Comparison of ENCODE assay signal across 14 cellular contexts in the genomic region with DNA sequence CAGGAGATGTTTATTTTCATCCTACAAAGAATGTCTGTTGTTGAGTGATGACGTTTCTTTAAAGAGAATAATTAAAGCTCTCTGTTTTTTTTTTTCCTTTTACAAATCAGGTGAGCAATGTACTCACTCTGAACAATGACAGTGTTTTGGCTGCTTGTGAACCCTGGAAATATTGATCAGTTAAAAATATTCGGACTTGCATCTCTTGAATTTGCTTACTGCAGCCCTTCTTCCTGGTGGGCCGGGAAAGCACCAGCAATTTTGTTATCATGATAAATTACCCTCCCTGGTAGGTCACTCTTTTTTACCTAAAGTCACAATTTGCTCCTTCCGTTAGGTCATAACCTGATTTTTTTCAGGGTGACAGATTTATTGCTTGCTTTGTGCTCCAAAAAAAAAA.
DNase-seq lines count a peak whose midpoint lies in the region; ATAC-seq and TF ChIP-seq lines count a peak whose summit lies in the region.
"Had no signal": no experiment of that assay in that cellular context is flagged by ENCODE, and none has a peak within 500 bp of the region (broad histone marks: within the 10 kb centered on the region; RNA-seq: fewer than 3 reads in every experiment).

No MANE protein-coding gene starts in this region.

- intact Hi-C loops in body of pancreas (cut with DNase I) (loop anchor here (10.0 kb wide), 1 partner anchor 560 kb away; no protein-coding TSS in a partner anchor), ascending aorta (cut with DNase I) (no loop called here)

- no peak overlapping the region for H2BK120ac ChIP-seq in trophoblast cell (ENCODE audit: insufficient read depth, low read length, poor library complexity)

- H3K27ac ChIP-seq in SU-DHL-6 (ENCODE audit: low read depth, low read length) (no peak overlapping the region), body of pancreas (peak overlapping the region; percentile 39 to 75 (median 70)), trophoblast cell (ENCODE audit: low read depth, low read length) (no peak overlapping the region), ascending aorta (no peak overlapping the region)
- H3K27ac ChIP-seq: GM23248 had no signal

- no peak overlapping the region for H3K4me2 ChIP-seq in SU-DHL-6 (ENCODE audit: low read depth, low read length, poor library complexity, severe bottlenecking)
- no peak overlapping the region for H3K4me2 ChIP-seq in trophoblast cell (ENCODE audit: low read length)

- no peaks in the 10 kb centered on the region for H3K36me3 Mint-ChIP-seq in glutamatergic neuron (ENCODE audit: unreplicated experiment)
- H3K36me3 Mint-ChIP-seq: CD4-positive, alpha-beta memory T cell had no signal

- H4K12ac ChIP-seq in trophoblast cell (ENCODE audit: low read depth, low read length) = no peak overlapping the region

- H2AK5ac ChIP-seq in trophoblast cell (ENCODE audit: low read length) = no peak overlapping the region

- CTCF ChIA-PET in HEK293T (lab: Yijun Ruan, JAX) = interaction anchor here (0.7 kb wide), 2 partner anchors 184 to 217 kb away, joined by 4 read pairs; no protein-coding TSS in a partner anchor

- no peak overlapping the region for H3K4me3 Mint-ChIP-seq in glutamatergic neuron (ENCODE audit: unreplicated experiment)
- H3K4me3 Mint-ChIP-seq: CD4-positive, alpha-beta memory T cell had no signal

- H3K79me1 ChIP-seq in trophoblast cell (ENCODE audit: low read length) = no peaks in the 10 kb centered on the region

- no peak overlapping the region for H3K14ac ChIP-seq in trophoblast cell (ENCODE audit: low read length)

- DNase-seq in HEK293T (ENCODE audit: extremely low spot score) (no peak), NCI-H2227 treated with DMSO at 0.1 percent for 48 hours (lab: John Stamatoyannopoulos, UW) (peak; percentile 42), body of pancreas (peak; percentile 22 to 60 (median 23)), trophoblast cell (no peak), glutamatergic neuron (no peak), ascending aorta (ENCODE audit: low spot score in 2 of 2) (no peak)
- DNase-seq: C1 segment of cervical spinal cord; CD4-positive, alpha-beta memory T cell; COR-L47; DMS79 treated with DMSO at 0.1 percent for 48 hours; HCEC 1CT had no signal

- no peak overlapping the region for H2BK12ac ChIP-seq in trophoblast cell (ENCODE audit: low read length)

- H3K9me3 Mint-ChIP-seq in glutamatergic neuron (ENCODE audit: unreplicated experiment) = no peaks in the 10 kb centered on the region
- H3K9me3 Mint-ChIP-seq: CD4-positive, alpha-beta memory T cell had no signal

- peaks cover 2% of the 10 kb centered on the region for H3K27me3 Mint-ChIP-seq in glutamatergic neuron (ENCODE audit: unreplicated experiment)

- no peak overlapping the region for H3K23ac ChIP-seq in trophoblast cell (ENCODE audit: low read length)

- H3K4me1 ChIP-seq in body of pancreas (peaks cover 31% of the 10 kb centered on the region), trophoblast cell (ENCODE audit: control insufficient read depth in 1 of 2, insufficient read depth in 2 of 2, low read length in 2 of 2) (no peaks in the 10 kb centered on the region), ascending aorta (no peaks in the 10 kb centered on the region)

- no peak overlapping the region for H4K91ac ChIP-seq in trophoblast cell (ENCODE audit: low read depth, low read length)

- H3F3A ChIP-seq in SU-DHL-6 (ENCODE audit: insufficient read depth) = no peaks in the 10 kb centered on the region

- no peak overlapping the region for H3K4me3 ChIP-seq in SU-DHL-6 (ENCODE audit: insufficient read depth, low read length, poor library complexity, severe bottlenecking)
- no peak overlapping the region for H3K4me3 ChIP-seq in body of pancreas
- no peak overlapping the region for H3K4me3 ChIP-seq in trophoblast cell (ENCODE audit: low read depth, low read length)
- no peak overlapping the region for H3K4me3 ChIP-seq in ascending aorta
- H3K4me3 ChIP-seq: GM23248 had no signal

- no peak overlapping the region for H2BK5ac ChIP-seq in trophoblast cell (ENCODE audit: low read depth, low read length, poor library complexity)

- ATAC-seq in body of pancreas = peak; percentile 83
- no peak for ATAC-seq in HG03280 (IDR thresholded peaks at IDR 0.05; ENCODE audit: unreplicated experiment)

- no peaks in the 10 kb centered on the region for H3K79me2 ChIP-seq in SU-DHL-6 (ENCODE audit: insufficient read depth, low read length)
- no peaks in the 10 kb centered on the region for H3K79me2 ChIP-seq in trophoblast cell (ENCODE audit: control insufficient read depth, insufficient read depth, low read length, poor library complexity)

- H2AFZ ChIP-seq in SU-DHL-6 (ENCODE audit: low read depth, low read length, severe bottlenecking) (peak overlapping the region; percentile 21), trophoblast cell (ENCODE audit: insufficient read depth, low read length, poor library complexity) (no peak overlapping the region)
- H2AFZ ChIP-seq: GM23248 had no signal

- POLR2A ChIA-PET in HEK293T (lab: Yijun Ruan, JAX) = no interaction called here

- TF ChIP-seq CTCF in SU-DHL-6 (IDR thresholded peaks at IDR 0.05; ENCODE audit: insufficient read depth, low read length, poor library complexity, severe bottlenecking) (no peak), body of pancreas (IDR thresholded peaks at IDR 0.05) (no peak), glutamatergic neuron (IDR thresholded peaks at IDR 0.05; ENCODE audit: partially characterized antibody, unreplicated experiment) (no peak), ascending aorta (IDR thresholded peaks at IDR 0.05) (no peak)

- no peaks in the 10 kb centered on the region for H3K27me3 ChIP-seq in SU-DHL-6 (ENCODE audit: low read length)
- H3K27me3 ChIP-seq in body of pancreas = no peaks in the 10 kb centered on the region
- no peaks in the 10 kb centered on the region for H3K27me3 ChIP-seq in trophoblast cell (ENCODE audit: insufficient read depth, low read length)
- no peaks in the 10 kb centered on the region for H3K27me3 ChIP-seq in ascending aorta

- H3K36me3 ChIP-seq in SU-DHL-6 (ENCODE audit: low read length) (no peaks in the 10 kb centered on the region), body of pancreas (replicated peaks in 1 of 2; ENCODE audit: insufficient read depth in 1 of 2, low read depth in 2 of 2) (no peaks in the 10 kb centered on the region), trophoblast cell (ENCODE audit: control insufficient read depth in 1 of 2, insufficient read depth in 2 of 2, low read length in 2 of 2) (no peaks in the 10 kb centered on the region), ascending aorta (no peaks in the 10 kb centered on the region)

- no peaks in the 10 kb centered on the region for H3K9me2 ChIP-seq in SU-DHL-6 (replicated peaks; ENCODE audit: insufficient read depth, low read length)

- no peak overlapping the region for H3K4ac ChIP-seq in trophoblast cell (ENCODE audit: low read depth, low read length)

- H3K18ac ChIP-seq in trophoblast cell (ENCODE audit: low read length) = no peak overlapping the region

- H3K4me1 Mint-ChIP-seq in glutamatergic neuron (ENCODE audit: low read depth, unreplicated experiment) = no peaks in the 10 kb centered on the region

- H3K9me3 ChIP-seq in SU-DHL-6 (ENCODE audit: insufficient read depth, low read length) (no peaks in the 10 kb centered on the region), body of pancreas (no peaks in the 10 kb centered on the region), trophoblast cell (ENCODE audit: insufficient read depth, low read depth, low read length) (no peaks in the 10 kb centered on the region), ascending aorta (no peaks in the 10 kb centered on the region)

- H4K20me1 ChIP-seq in SU-DHL-6 (ENCODE audit: low read depth, low read length) = no peaks in the 10 kb centered on the region

- no peak overlapping the region for H3K27ac Mint-ChIP-seq in glutamatergic neuron (ENCODE audit: unreplicated experiment)
- H3K27ac Mint-ChIP-seq: CD4-positive, alpha-beta memory T cell had no signal

- WGBS in body of pancreas, 2 donors = 25 to 26% methylated on average over 4 of the region's 4 CpGs
- WGBS in trophoblast cell (ENCODE audit: extremely low coverage, insufficient coverage, insufficient read length) = no CpG with 5 or more reads among the region's 4 CpGs

- no peak overlapping the region for H3K9ac ChIP-seq in SU-DHL-6 (ENCODE audit: low read length)
- H3K9ac ChIP-seq in trophoblast cell (ENCODE audit: low read length) = no peak overlapping the region
- H3K9ac ChIP-seq: GM23248 had no signal

- no peak overlapping the region for H4K8ac ChIP-seq in trophoblast cell (ENCODE audit: low read depth, low read length)

- no peak for TF ChIP-seq POLR2A in body of pancreas (IDR thresholded peaks at IDR 0.05)

TF ChIP-seq in HEK293T, 16 proteins besides CTCF, POLR2A, EP300 and RAD21:
- TF ChIP-seq FOXM1 (IDR thresholded peaks at IDR 0.05; ENCODE audit: borderline replicate concordance) (no peak), ELF4 (IDR thresholded peaks at IDR 0.05) (no peak), BHLHE40 (IDR thresholded peaks at IDR 0.05; ENCODE audit: borderline replicate concordance) (no peak), CTBP1 (IDR thresholded peaks at IDR 0.05; ENCODE audit: borderline replicate concordance) (no peak), NFRKB (IDR thresholded peaks at IDR 0.05) (no peak)
- TF ChIP-seq, protein P1, sequence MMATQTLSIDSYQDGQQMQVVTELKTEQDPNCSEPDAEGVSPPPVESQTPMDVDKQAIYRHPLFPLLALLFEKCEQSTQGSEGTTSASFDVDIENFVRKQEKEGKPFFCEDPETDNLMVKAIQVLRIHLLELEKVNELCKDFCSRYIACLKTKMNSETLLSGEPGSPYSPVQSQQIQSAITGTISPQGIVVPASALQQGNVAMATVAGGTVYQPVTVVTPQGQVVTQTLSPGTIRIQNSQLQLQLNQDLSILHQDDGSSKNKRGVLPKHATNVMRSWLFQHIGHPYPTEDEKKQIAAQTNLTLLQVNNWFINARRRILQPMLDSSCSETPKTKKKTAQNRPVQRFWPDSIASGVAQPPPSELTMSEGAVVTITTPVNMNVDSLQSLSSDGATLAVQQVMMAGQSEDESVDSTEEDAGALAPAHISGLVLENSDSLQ (IDR thresholded peaks at IDR 0.05) = peak; percentile 44; the same call in 1 of the 2 replicates

Comparison
In these comparisons a context has a peak if more than half of its experiments do, and no peak if none do; other contexts are left out.
1. DNase-seq: peak in NCI-H2227 treated with DMSO at 0.1 percent for 48 hours (single experiment) and body of pancreas (4 of 4); none in HEK293T (single experiment), trophoblast cell (0 of 2), glutamatergic neuron (single experiment) and ascending aorta (0 of 2).
2. H3K27ac ChIP-seq: peak in body of pancreas (4 of 4); none in SU-DHL-6 (single experiment), trophoblast cell (single experiment) and ascending aorta (0 of 2).